8 cellular contexts compared by ENCODE assay signal in the genomic region with DNA sequence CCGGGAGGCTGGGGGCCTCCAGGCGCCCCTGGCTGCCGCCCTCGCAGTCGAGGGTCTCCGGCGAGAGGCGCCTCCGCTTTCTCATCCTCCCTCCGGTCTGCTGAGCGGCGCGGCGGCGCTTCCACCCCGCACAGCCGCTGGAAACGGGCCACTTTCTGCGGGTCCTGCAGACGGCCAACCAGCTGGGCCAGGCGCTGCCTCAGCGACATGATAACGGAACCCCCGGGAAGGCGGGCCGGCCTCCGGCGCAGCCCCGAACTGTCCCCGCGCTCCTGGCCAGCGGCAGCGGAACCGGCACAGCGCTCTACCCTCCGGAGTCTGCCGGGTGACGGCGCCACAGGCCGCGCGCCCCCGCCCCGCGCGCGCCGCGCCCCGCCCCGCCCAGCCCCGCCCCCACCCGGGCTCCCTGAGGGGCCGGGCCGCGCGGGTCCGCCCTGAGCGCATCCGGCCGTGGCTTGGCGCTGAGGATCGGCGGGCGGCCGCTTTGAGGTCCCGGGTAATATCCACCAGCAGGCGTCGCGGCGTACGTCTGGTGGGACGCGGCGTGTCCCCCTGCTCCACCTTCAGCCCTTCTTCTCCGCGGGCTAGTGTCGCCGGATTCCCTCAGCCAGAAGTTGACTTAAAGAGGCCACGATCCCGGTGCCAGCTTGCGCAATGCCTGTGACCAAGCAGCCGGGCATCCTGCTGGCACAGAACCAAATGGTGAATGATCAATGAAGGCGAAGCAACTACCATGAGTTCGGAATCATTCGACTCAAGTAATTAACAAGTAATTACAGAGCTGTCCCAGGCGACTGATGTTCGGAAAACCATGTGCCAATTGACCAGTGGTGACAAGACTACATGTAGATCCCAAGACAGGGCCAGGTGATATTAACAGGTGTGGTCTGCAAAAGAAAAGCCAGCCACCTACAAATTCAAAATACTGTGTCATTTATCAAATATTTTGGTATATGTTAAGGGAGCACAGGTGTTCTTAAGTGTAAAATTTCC. TPM values are rescaled to one million over a fixed set of nuclear protein-coding genes. Genes with fewer than 3 reads are reported as not detected.
DNase-seq lines count a peak whose midpoint lies in the region; ATAC-seq and TF ChIP-seq lines count a peak whose summit lies in the region.

A gene with protein sequence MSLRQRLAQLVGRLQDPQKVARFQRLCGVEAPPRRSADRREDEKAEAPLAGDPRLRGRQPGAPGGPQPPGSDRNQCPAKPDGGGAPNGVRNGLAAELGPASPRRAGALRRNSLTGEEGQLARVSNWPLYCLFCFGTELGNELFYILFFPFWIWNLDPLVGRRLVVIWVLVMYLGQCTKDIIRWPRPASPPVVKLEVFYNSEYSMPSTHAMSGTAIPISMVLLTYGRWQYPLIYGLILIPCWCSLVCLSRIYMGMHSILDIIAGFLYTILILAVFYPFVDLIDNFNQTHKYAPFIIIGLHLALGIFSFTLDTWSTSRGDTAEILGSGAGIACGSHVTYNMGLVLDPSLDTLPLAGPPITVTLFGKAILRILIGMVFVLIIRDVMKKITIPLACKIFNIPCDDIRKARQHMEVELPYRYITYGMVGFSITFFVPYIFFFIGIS (minus strand): TSS at position 330 of the 993 bp plus-strand sequence. CDS start 121 bp downstream, at position 209.

- no peaks in the 10 kb centered on the region for H3K36me3 ChIP-seq in PC-3 (ENCODE audit: low read depth, low read length)
- H3K36me3 ChIP-seq in esophagus muscularis mucosa: no peaks in the 10 kb centered on the region

- H3K4me2 ChIP-seq in PC-3 (ENCODE audit: low read length): peak within 1 kb of the TSS; percentile 83

- peak within 1 kb of the TSS; percentile 70 for H2AFZ ChIP-seq in PC-3 (ENCODE audit: low read length)

- CTCF ChIA-PET in PC-3 (lab: Charles Lee): interaction anchor here (2.0 kb wide), 1 partner anchor 42 kb away, joined by 7 read pairs; no protein-coding TSS in a partner anchor

- no peaks in the 10 kb centered on the region for H3K9me2 ChIP-seq in PC-3 (replicated peaks; ENCODE audit: low read length)

- peak; percentile 32; the same call in 1 of the 2 replicates for TF ChIP-seq CTCF in PC-3 (conservative IDR thresholded peaks at IDR 0.05; ENCODE audit: low read depth, low read length)
- TF ChIP-seq CTCF in esophagus muscularis mucosa (IDR thresholded peaks at IDR 0.05): peak; percentile 19 to 47 (median 42)

- BruUV-seq in PC-3 (replicated peaks; lab: Mats Ljungman, UMichigan): TSS peak; percentile 96

- H3K27me3 Mint-ChIP-seq in activated T-cell treated with anti-CD3 and anti-CD28 coated beads, Interleukin-2, amount 50 U/mL, for 4 hours (ENCODE audit: low read depth): no peaks in the 10 kb centered on the region

- POLR2A ChIA-PET in PC-3 (lab: Charles Lee; ENCODE audit: unreplicated experiment): interaction anchor here (0.6 kb wide), 3 partner anchors 17 to 92 kb away, joined by 3 to 10 read pairs (median 4); no protein-coding TSS in a partner anchor

- TF ChIP-seq EP300 in esophagus muscularis mucosa (IDR thresholded peaks at IDR 0.05): no peak

- DNase-seq in Caki2 (ENCODE audit: low read depth) (peak; percentile 80), HK-2 (ENCODE audit: unreplicated experiment) (peak; percentile 84), PC-3 (peak; percentile 84), esophagus muscularis mucosa (ENCODE audit: extremely low spot score) (peak; percentile 94), myocyte (ENCODE audit: low read depth) (peak; percentile 78)
- peak; percentile 60 for DNase-seq in activated T-cell treated with anti-CD3 and anti-CD28 coated beads, Interleukin-2, amount 50 U/mL, for 4 hours
- peak; percentile 48 to 63 for DNase-seq in stimulated activated CD8-positive, alpha-beta memory T cell treated with anti-CD3 and anti-CD28 coated beads, Interleukin-7, amount 100 ng/mL, for 48 hours (ENCODE audit: extremely low read depth in 1 of 2, low read depth in 1 of 2)

- peak; percentile 72 for ATAC-seq in GM19455 (IDR thresholded peaks at IDR 0.05; ENCODE audit: unreplicated experiment)
- ATAC-seq in PC-3: peak; percentile 91
- peak; percentile 92 to 94 for ATAC-seq in activated T-cell treated with anti-CD3 and anti-CD28 coated beads, Interleukin-2, amount 50 U/mL, for 4 hours

- TF ChIP-seq POLR2A in esophagus muscularis mucosa (IDR thresholded peaks at IDR 0.05; ENCODE audit: low read depth): peak; percentile 35

- H3K27ac ChIP-seq in PC-3 (ENCODE audit: low read length) (peak within 1 kb of the TSS; percentile 58), esophagus muscularis mucosa (replicated peaks in 1 of 4) (peak within 1 kb of the TSS; percentile 89 to 94 (median 91))

- peaks cover 20% of the 10 kb centered on the region for H3K4me1 ChIP-seq in PC-3 (ENCODE audit: insufficient read depth, low read length)
- H3K4me1 ChIP-seq in esophagus muscularis mucosa: peaks cover 14 to 39% (median 30%) of the 10 kb centered on the region in 4 donors

- peak within 1 kb of the TSS; percentile 99 for H3K4me3 Mint-ChIP-seq in activated T-cell treated with anti-CD3 and anti-CD28 coated beads, Interleukin-2, amount 50 U/mL, for 4 hours

- H3K4me3 ChIP-seq in PC-3 (ENCODE audit: low read length) (peak within 1 kb of the TSS; percentile 84), esophagus muscularis mucosa (peak within 1 kb of the TSS; percentile 91 to 96 (median 95))

- WGBS in esophagus muscularis mucosa: 8% methylated on average over 10 of the region's 88 CpGs

- no peaks in the 10 kb centered on the region for H3K27me3 ChIP-seq in PC-3 (ENCODE audit: low read length)
- no peaks in the 10 kb centered on the region for H3K27me3 ChIP-seq in esophagus muscularis mucosa

- H3K9ac ChIP-seq in PC-3 (ENCODE audit: low read length): peak within 1 kb of the TSS; percentile 85

- peaks cover 36% of the 10 kb centered on the region for H3K4me1 Mint-ChIP-seq in activated T-cell treated with anti-CD3 and anti-CD28 coated beads, Interleukin-2, amount 50 U/mL, for 4 hours (ENCODE audit: low read depth)

- no peaks in the 10 kb centered on the region for H3K36me3 Mint-ChIP-seq in activated T-cell treated with anti-CD3 and anti-CD28 coated beads, Interleukin-2, amount 50 U/mL, for 4 hours (ENCODE audit: insufficient read depth)

- H3K9me3 Mint-ChIP-seq in activated T-cell treated with anti-CD3 and anti-CD28 coated beads, Interleukin-2, amount 50 U/mL, for 4 hours: no peaks in the 10 kb centered on the region

- in situ Hi-C loops in Caki2 (cut with HindIII; ENCODE audit: low pct_unique_long_range_greater_than_20kb, low sequenced_read_pairs): no loop called here

- no peaks in the 10 kb centered on the region for H3K9me3 ChIP-seq in PC-3 (ENCODE audit: low read length)
- no peaks in the 10 kb centered on the region for H3K9me3 ChIP-seq in esophagus muscularis mucosa

- intact Hi-C loops in PC-3 (cut with micrococcal nuclease): loop anchor here (1.0 to 2.0 kb wide), 5 partner anchors 24 to 95 kb away; a partner anchor contains a TSS
- intact Hi-C loops in esophagus muscularis mucosa (cut with DNase I): loop anchor here (5.0 to 10.0 kb wide), 2 partner anchors 86 to 343 kb away; a partner anchor contains a TSS

- peaks cover 44% of the 10 kb centered on the region for H3K79me2 ChIP-seq in PC-3 (ENCODE audit: low read length)

- H3F3A ChIP-seq in PC-3 (ENCODE audit: low read length, unreplicated experiment): no peaks in the 10 kb centered on the region

- H4K20me1 ChIP-seq in PC-3 (ENCODE audit: low read length): 0 out of 2 replicates have a peak, but pooled peaks cover 7% of the 10 kb centered on the region

RNA-seq across cellular contexts. Expression of the gene that starts here (rescaled TPM):
- 10.9 and 13.3 TPM in 2 replicates for total RNA-seq in Caki2 (2014; rRNA removed; shearing (Covaris generic); ENCODE audit: low replicate concordance)
- 15.9 and 19.3 TPM in 2 replicates for total RNA-seq in PC-3 (2014; rRNA removed)
- 10 to 100 TPM; 12.0 to 13.5 (median 12.8) TPM for total RNA-seq in activated T-cell treated with anti-CD3 and anti-CD28 coated beads, Interleukin-2, amount 50 U/mL, for 4 hours
- 10 to 100 TPM; 18.0 to 26.8 (median 19.3) TPM for total RNA-seq in esophagus muscularis mucosa
- 15.8 and 17.4 TPM in 2 replicates for total RNA-seq in myocyte
- 7.4 TPM for polyA plus RNA-seq in myocyte (2012)

Comparison
In these comparisons a context has a peak if more than half of its experiments do, and no peak if none do; other contexts are left out.
1. Peak in every context shown above with its lines: DNase-seq, ATAC-seq, H3K4me3 ChIP-seq and H3K27ac ChIP-seq.